ENCODE assay signal across 35 cellular contexts in the genomic region with DNA sequence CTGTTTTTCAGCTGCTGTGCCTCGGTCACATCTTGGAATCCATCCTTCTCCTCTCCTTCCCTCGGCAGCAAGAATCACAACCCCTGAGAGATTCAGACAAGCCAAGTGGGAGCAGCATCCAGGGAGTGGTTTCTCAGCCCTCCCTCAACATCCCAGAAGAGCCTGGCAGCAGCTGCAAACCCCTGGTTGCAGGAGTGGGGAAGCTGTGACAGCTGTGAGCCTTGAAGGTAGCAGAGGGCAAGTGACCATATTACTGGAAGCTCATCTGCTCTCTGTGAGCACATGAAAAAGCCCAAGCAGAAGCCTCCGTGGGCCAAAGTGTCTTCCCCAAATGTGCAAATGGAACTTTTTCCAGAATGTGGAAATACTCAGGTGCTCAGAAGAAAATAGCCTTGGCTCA.
"Had no signal": no experiment of that assay in that cellular context is flagged by ENCODE, and none has a peak within 500 bp of the region (broad histone marks: within the 10 kb centered on the region; RNA-seq: fewer than 3 reads in every experiment).

No MANE protein-coding gene starts in this region.

- H3K4me3 ChIP-seq: adrenal gland, body of pancreas, breast epithelium had no signal

- H3K4me1 Mint-ChIP-seq: activated B cell treated with CpG ODN at 0.5 μM for 24 hours; activated CD4-positive, alpha-beta T cell treated with anti-CD3 and anti-CD28 coated beads, Interleukin-2, amount 10 ng/mL, durations not matched to agents 24 days and 14 days; activated naive CD8-positive, alpha-beta T cell treated with anti-CD3 and anti-CD28 coated beads for 36 hours; activated T-helper 17 cell treated with anti-CD3 and anti-CD28 coated beads, Interleukin-2, amount 50 U/mL, for 72 hours had no signal

- H3K27me3 Mint-ChIP-seq: activated B cell treated with CpG ODN at 0.5 μM for 24 hours; activated CD4-positive, alpha-beta T cell treated with anti-CD3 and anti-CD28 coated beads, Interleukin-2, amount 10 ng/mL, durations not matched to agents 24 days and 14 days; activated naive CD8-positive, alpha-beta T cell treated with anti-CD3 and anti-CD28 coated beads for 36 hours had no signal

- H3K27ac Mint-ChIP-seq: activated B cell treated with CpG ODN at 0.5 μM for 24 hours; activated CD4-positive, alpha-beta memory T cell treated with anti-CD3 and anti-CD28 coated beads for 36 hours; activated CD4-positive, alpha-beta T cell treated with anti-CD3 and anti-CD28 coated beads, Interleukin-2, amount 10 ng/mL, durations not matched to agents 24 days and 14 days; activated CD8-positive, alpha-beta T cell treated with anti-CD3 and anti-CD28 coated beads for 36 hours; activated naive CD4-positive, alpha-beta T cell treated with anti-CD3 and anti-CD28 coated beads for 36 hours; activated naive CD4-positive, alpha-beta T cell treated with anti-CD3 and anti-CD28 coated beads, Interleukin-2, amount 50 U/mL, for 72 hours; activated naive CD8-positive, alpha-beta T cell treated with anti-CD3 and anti-CD28 coated beads for 36 hours; activated T-cell treated with anti-CD3 and anti-CD28 coated beads, Interleukin-2, amount 50 U/mL, for 72 hours; activated T-helper 1 cell treated with anti-CD3 and anti-CD28 coated beads, Interleukin-12 subunit alpha, Interleukin-12 subunit beta, Interleukin-2, Interleukin-4 antibody, amounts not matched to agents 30 ng/mL and 10 ng/mL and 1 ng/mL, durations not matched to agents 14 hours and 24 hours and 36 hours; activated T-helper 17 cell treated with anti-CD3 and anti-CD28 coated beads, Interleukin-2, amount 50 U/mL, for 72 hours; T-helper 1 cell treated with Interleukin-12 subunit alpha and Interleukin-12 subunit beta and Interleukin-4 antibody, amounts not matched to agents 30 μg/mL and 1 μg/mL, for 36 hours; T-helper 2 cell treated with Interferon-gamma antibody and Interleukin-4, amounts not matched to agents 5 μg/mL and 100 μg/mL, for 36 hours had no signal

- H3K36me3 Mint-ChIP-seq: activated CD4-positive, alpha-beta memory T cell treated with anti-CD3 and anti-CD28 coated beads for 36 hours; activated naive CD4-positive, alpha-beta T cell treated with anti-CD3 and anti-CD28 coated beads, Interleukin-2, amount 50 U/mL, for 72 hours; activated naive CD8-positive, alpha-beta T cell treated with anti-CD3 and anti-CD28 coated beads for 36 hours had no signal

- H3K27ac ChIP-seq: brain microvascular endothelial cell, VCaP had no signal

- DNase-seq: activated B cell treated with CpG ODN at 0.5 μM for 24 hours; activated CD4-positive, alpha-beta memory T cell treated with anti-CD3 and anti-CD28 coated beads for 36 hours; activated CD4-positive, alpha-beta T cell treated with anti-CD3 and anti-CD28 coated beads for 4 hours; activated CD4-positive, alpha-beta T cell treated with anti-CD3 and anti-CD28 coated beads, Interleukin-2, amount 10 ng/mL, durations not matched to agents 24 days and 14 days; activated CD4-positive, alpha-beta T cell treated with anti-CD3 and anti-CD28 coated beads, Interleukin-2, amount 50 U/mL, for 1 hour; activated CD4-positive, alpha-beta T cell treated with anti-CD3 and anti-CD28 coated beads, Interleukin-2, amount 50 U/mL, for 4 hours; activated CD4-positive, CD25-positive, alpha-beta regulatory T cell treated with anti-CD3 and anti-CD28 coated beads, Interleukin-2, amount 50 U/mL, for 72 hours; activated CD8-positive, alpha-beta memory T cell treated with anti-CD3 and anti-CD28 coated beads, Interleukin-2, amount 50 U/mL, for 4 hours; activated CD8-positive, alpha-beta T cell treated with anti-CD3 and anti-CD28 coated beads for 36 hours; activated effector memory CD4-positive, alpha-beta T cell treated with anti-CD3 and anti-CD28 coated beads, Interleukin-2, amount 50 U/mL, for 16 hours; activated gamma-delta T cell treated with Interleukin-2 at 50 U/mL for 16 hours; activated naive CD4-positive, alpha-beta T cell; activated naive CD4-positive, alpha-beta T cell treated with anti-CD3 and anti-CD28 coated beads for 36 hours; activated naive CD4-positive, alpha-beta T cell treated with anti-CD3 and anti-CD28 coated beads, Interleukin-2, amount 50 U/mL, for 16 hours; activated naive CD8-positive, alpha-beta T cell treated with anti-CD3 and anti-CD28 coated beads for 36 hours; activated T-cell treated with anti-CD3 and anti-CD28 coated beads for 4 hours; activated T-cell treated with anti-CD3 and anti-CD28 coated beads, Interleukin-2, amount 50 U/mL, for 1 hour; activated T-cell treated with anti-CD3 and anti-CD28 coated beads, Interleukin-2, amount 50 U/mL, for 4 hours; activated T-cell treated with anti-CD3 and anti-CD28 coated beads, Interleukin-2, amount 50 U/mL, for 72 hours; adrenal gland; amniotic stem cell; aorta; body of pancreas; brain microvascular endothelial cell; central memory CD4-positive, alpha-beta T cell; T-helper 1 cell; T-helper 2 cell; T-helper 9 cell had no signal

- H3K4me1 ChIP-seq: adrenal gland, body of pancreas had no signal

- H3K36me3 ChIP-seq: adrenal gland, brain microvascular endothelial cell, breast epithelium had no signal

- H3K4me3 Mint-ChIP-seq: activated B cell treated with CpG ODN at 0.5 μM for 24 hours; activated CD4-positive, alpha-beta memory T cell treated with anti-CD3 and anti-CD28 coated beads for 36 hours; activated CD4-positive, alpha-beta T cell treated with anti-CD3 and anti-CD28 coated beads, Interleukin-2, amount 10 ng/mL, durations not matched to agents 24 days and 14 days; activated CD8-positive, alpha-beta T cell treated with anti-CD3 and anti-CD28 coated beads for 36 hours; activated naive CD4-positive, alpha-beta T cell treated with anti-CD3 and anti-CD28 coated beads for 36 hours; activated naive CD8-positive, alpha-beta T cell treated with anti-CD3 and anti-CD28 coated beads for 36 hours; activated T-cell treated with anti-CD3 and anti-CD28 coated beads, Interleukin-2, amount 50 U/mL, for 4 hours; activated T-cell treated with anti-CD3 and anti-CD28 coated beads, Interleukin-2, amount 50 U/mL, for 72 hours; activated T-helper 1 cell treated with anti-CD3 and anti-CD28 coated beads, Interleukin-12 subunit alpha, Interleukin-12 subunit beta, Interleukin-2, Interleukin-4 antibody, amounts not matched to agents 30 ng/mL and 10 ng/mL and 1 ng/mL, durations not matched to agents 14 hours and 24 hours and 36 hours; activated T-helper 17 cell treated with anti-CD3 and anti-CD28 coated beads, Interleukin-2, amount 50 U/mL, for 72 hours; T-helper 1 cell treated with Interleukin-12 subunit alpha and Interleukin-12 subunit beta and Interleukin-4 antibody, amounts not matched to agents 30 μg/mL and 1 μg/mL, for 36 hours; T-helper 2 cell treated with Interferon-gamma antibody and Interleukin-4, amounts not matched to agents 5 μg/mL and 100 μg/mL, for 36 hours had no signal

- H3K9me3 ChIP-seq: adrenal gland, body of pancreas, breast epithelium had no signal

- ATAC-seq: activated CD8-positive, alpha-beta T cell treated with anti-CD3 and anti-CD28 coated beads for 36 hours; activated naive CD4-positive, alpha-beta T cell treated with anti-CD3 and anti-CD28 coated beads, Interleukin-2, amount 50 U/mL, for 72 hours; activated T-cell treated with anti-CD3 and anti-CD28 coated beads, Interleukin-2, amount 50 U/mL, for 4 hours; activated T-cell treated with anti-CD3 and anti-CD28 coated beads, Interleukin-2, amount 50 U/mL, for 72 hours; activated T-helper 17 cell treated with anti-CD3 and anti-CD28 coated beads, Interleukin-2, amount 50 U/mL, for 72 hours; body of pancreas had no signal

- H3K27me3 ChIP-seq: adrenal gland, brain microvascular endothelial cell, breast epithelium had no signal

- H3K9me3 Mint-ChIP-seq: activated B cell treated with CpG ODN at 0.5 μM for 24 hours; activated CD4-positive, alpha-beta memory T cell treated with anti-CD3 and anti-CD28 coated beads for 36 hours; activated CD4-positive, alpha-beta T cell treated with anti-CD3 and anti-CD28 coated beads, Interleukin-2, amount 10 ng/mL, durations not matched to agents 24 days and 14 days; activated CD8-positive, alpha-beta T cell treated with anti-CD3 and anti-CD28 coated beads for 36 hours; activated naive CD4-positive, alpha-beta T cell treated with anti-CD3 and anti-CD28 coated beads for 36 hours; activated naive CD4-positive, alpha-beta T cell treated with anti-CD3 and anti-CD28 coated beads, Interleukin-2, amount 50 U/mL, for 72 hours; activated naive CD8-positive, alpha-beta T cell treated with anti-CD3 and anti-CD28 coated beads for 36 hours; activated T-cell treated with anti-CD3 and anti-CD28 coated beads, Interleukin-2, amount 50 U/mL, for 4 hours; activated T-cell treated with anti-CD3 and anti-CD28 coated beads, Interleukin-2, amount 50 U/mL, for 72 hours; activated T-helper 1 cell treated with anti-CD3 and anti-CD28 coated beads, Interleukin-12 subunit alpha, Interleukin-12 subunit beta, Interleukin-2, Interleukin-4 antibody, amounts not matched to agents 30 ng/mL and 10 ng/mL and 1 ng/mL, durations not matched to agents 14 hours and 24 hours and 36 hours; activated T-helper 17 cell treated with anti-CD3 and anti-CD28 coated beads, Interleukin-2, amount 50 U/mL, for 72 hours; T-helper 1 cell treated with Interleukin-12 subunit alpha and Interleukin-12 subunit beta and Interleukin-4 antibody, amounts not matched to agents 30 μg/mL and 1 μg/mL, for 36 hours; T-helper 2 cell treated with Interferon-gamma antibody and Interleukin-4, amounts not matched to agents 5 μg/mL and 100 μg/mL, for 36 hours had no signal
